In the genomic region with DNA sequence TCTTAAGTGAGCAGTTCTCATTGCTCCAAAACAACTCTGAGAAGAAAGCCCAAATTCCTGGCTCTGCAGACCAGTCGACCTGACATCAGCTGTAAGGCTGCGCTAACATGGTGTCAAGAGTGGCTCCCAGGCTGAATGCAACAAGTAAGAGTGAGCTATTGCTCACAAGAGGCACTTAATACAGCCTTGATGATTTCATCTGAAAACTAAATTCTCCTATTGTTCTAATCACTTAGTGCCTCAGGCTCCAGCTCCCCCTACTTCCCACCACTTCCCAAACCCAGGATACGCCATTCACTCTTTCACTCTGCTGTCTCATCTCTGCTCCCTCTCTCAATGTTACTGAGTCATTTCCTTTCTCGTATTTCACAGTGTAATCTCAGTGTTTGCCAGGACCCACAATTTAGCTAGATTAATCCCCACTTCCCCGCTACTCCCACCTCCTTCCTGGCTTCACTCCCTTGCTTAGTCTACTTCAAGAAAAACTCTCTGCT, we compare ENCODE assay signal across 1 cellular context.
TF ChIP-seq lines count a peak whose summit lies in the region.

No MANE protein-coding gene starts in this region.

TF ChIP-seq in SK-N-SH, 30 proteins besides CTCF, POLR2A, EP300 and RAD21 (continued from another document):
- TF ChIP-seq CHD2 (IDR thresholded peaks at IDR 0.05; ENCODE audit: low read length, partially characterized antibody) (no peak), NRF1 (IDR thresholded peaks at IDR 0.05; ENCODE audit: low read depth, low read length) (no peak), TCF12 (IDR thresholded peaks at IDR 0.05) (peak; percentile 95), JUND (IDR thresholded peaks at IDR 0.05) (peak; percentile 98), MEF2A (IDR thresholded peaks at IDR 0.05; ENCODE audit: borderline replicate concordance, low read depth) (peak; percentile 66; the same call in 1 of the 2 replicates), FOXJ3 (CRISPR knock-in tag; IDR thresholded peaks at IDR 0.05) (no peak)
- TF ChIP-seq, protein P1, sequence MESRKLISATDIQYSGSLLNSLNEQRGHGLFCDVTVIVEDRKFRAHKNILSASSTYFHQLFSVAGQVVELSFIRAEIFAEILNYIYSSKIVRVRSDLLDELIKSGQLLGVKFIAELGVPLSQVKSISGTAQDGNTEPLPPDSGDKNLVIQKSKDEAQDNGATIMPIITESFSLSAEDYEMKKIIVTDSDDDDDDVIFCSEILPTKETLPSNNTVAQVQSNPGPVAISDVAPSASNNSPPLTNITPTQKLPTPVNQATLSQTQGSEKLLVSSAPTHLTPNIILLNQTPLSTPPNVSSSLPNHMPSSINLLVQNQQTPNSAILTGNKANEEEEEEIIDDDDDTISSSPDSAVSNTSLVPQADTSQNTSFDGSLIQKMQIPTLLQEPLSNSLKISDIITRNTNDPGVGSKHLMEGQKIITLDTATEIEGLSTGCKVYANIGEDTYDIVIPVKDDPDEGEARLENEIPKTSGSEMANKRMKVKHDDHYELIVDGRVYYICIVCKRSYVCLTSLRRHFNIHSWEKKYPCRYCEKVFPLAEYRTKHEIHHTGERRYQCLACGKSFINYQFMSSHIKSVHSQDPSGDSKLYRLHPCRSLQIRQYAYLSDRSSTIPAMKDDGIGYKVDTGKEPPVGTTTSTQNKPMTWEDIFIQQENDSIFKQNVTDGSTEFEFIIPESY (IDR thresholded peaks at IDR 0.05; ENCODE audit: borderline replicate concordance, low read depth): peak; percentile 73; the same call in 1 of the 2 replicates
